ENCODE assay signal across 8 cellular contexts in the genomic region with DNA sequence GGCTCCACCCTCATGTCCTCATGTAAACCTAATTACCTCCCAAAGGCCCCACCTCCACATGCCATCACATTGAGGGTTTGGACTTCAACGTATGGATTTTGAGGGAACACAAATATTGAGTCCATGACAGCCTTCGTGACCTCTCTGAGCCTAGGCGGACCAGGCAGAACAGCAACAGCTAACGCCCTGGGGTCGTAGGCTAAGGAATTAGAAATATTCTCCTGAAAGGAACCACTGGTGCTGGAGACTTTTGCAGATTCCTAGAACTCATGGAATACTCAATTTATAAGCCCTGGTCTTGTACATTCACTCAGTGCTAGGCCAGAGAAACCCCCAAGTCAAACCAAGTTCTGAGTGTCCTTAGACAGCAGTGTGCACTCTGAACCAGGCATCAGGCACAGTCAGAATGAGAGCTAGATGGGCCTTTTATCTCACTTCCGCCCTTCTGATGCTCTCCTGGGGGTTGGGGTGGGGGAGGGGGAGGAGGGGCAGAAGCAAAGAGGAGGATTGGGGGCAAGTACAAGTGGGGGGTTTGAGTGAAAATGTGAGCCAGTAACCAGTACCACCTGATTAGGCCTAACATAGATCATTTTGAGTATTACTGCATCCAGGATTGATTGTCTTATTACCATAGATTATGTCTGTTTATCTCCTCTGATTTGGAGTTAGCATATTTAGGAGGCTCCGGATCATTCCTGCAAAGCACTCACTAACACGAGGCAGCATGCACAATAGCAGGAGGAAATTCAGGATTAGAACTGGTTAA.
DNase-seq lines count a peak whose midpoint lies in the region; ATAC-seq, FAIRE-seq and TF ChIP-seq lines count a peak whose summit lies in the region.

No MANE protein-coding gene starts in this region.

- TF ChIP-seq POLR2A in GM12878 (IDR thresholded peaks at IDR 0.05; ENCODE audit: low read depth, low read length) = 0 out of 2 replicates have a peak, but pooled peaks have one; percentile 22

- H3K36me3 ChIP-seq in BLaER1 treated with 17β-estradiol and CSF1 and Interleukin-3, amounts not matched to agents 10 nM and 100 nM = 0 out of 22 replicates have a peak, but pooled peaks cover 0 to under 1% (median 0%) of the 10 kb centered on the region in 11 experiments
- peaks cover 0 to 6% of the 10 kb centered on the region in 2 experiments; a peak in 2 of 4 replicates for H3K36me3 ChIP-seq in GM12878 (ENCODE audit: control insufficient read depth in 2 of 2, insufficient read depth in 2 of 2, low read length in 1 of 2)

- no peaks in the 10 kb centered on the region for H3K27me3 ChIP-seq in BLaER1 treated with 17β-estradiol and CSF1 and Interleukin-3, amounts not matched to agents 10 nM and 100 nM
- no peaks in the 10 kb centered on the region for H3K27me3 ChIP-seq in GM12878 (replicated peaks in 1 of 2; ENCODE audit: control insufficient read depth in 2 of 2, insufficient read depth in 2 of 2, low read length in 1 of 2)

- SMC1A ChIA-PET in GM12878 (lab: Charles Lee; ENCODE audit: uncharacterized antibody, unreplicated experiment) = interaction anchor here (0.5 to 2.9 kb wide), 13 partner anchors 9 to 1315 kb away, joined by 3 to 17 read pairs (median 3); no protein-coding TSS in a partner anchor

- peak; percentile 73 for FAIRE-seq in GM12878 (lab: Jason Lieb, UNC)

- no peak for TF ChIP-seq CTCF in GM12878 (IDR thresholded peaks at IDR 0.05 in 2 of 3, conservative IDR thresholded peaks at IDR 0.05 in 1 of 3; ENCODE audit: control insufficient read depth in 2 of 3, extremely low read depth in 1 of 3, insufficient read depth in 1 of 3, low read depth in 3 of 3, low read length in 3 of 3)

- no TSS peak for BruUV-seq in GM12878 (replicated peaks; lab: Mats Ljungman, UMichigan)

- in situ Hi-C loops in GM12878 (cut with MboI) = loop anchor here (5.0 to 25.0 kb wide), 4 partner anchors 172 to 1320 kb away; no protein-coding TSS in a partner anchor

- WGBS in GM12878 (ENCODE audit: insufficient coverage, insufficient replicate concordance, low lambda C conversion rate, missing lambda C conversion rate) = 61% methylated on average over 8 of the region's 8 CpGs

- no peaks in the 10 kb centered on the region; a peak in 1 of 22 replicates for H4K20me1 ChIP-seq in BLaER1 treated with 17β-estradiol and CSF1 and Interleukin-3, amounts not matched to agents 10 nM and 100 nM
- H4K20me1 ChIP-seq in GM12878 (ENCODE audit: control insufficient read depth, insufficient read depth) = no peaks in the 10 kb centered on the region

- H3K27ac ChIP-seq in BLaER1 treated with 17β-estradiol and CSF1 and Interleukin-3, amounts not matched to agents 10 nM and 100 nM = no peak overlapping the region
- H3K27ac ChIP-seq in GM12878 (ENCODE audit: control insufficient read depth, insufficient read depth) = peak overlapping the region; percentile 38

- peaks cover 4 to 24% (median 14%) of the 10 kb centered on the region in 10 experiments; a peak in 19 of 20 replicates for H3K4me1 ChIP-seq in BLaER1 treated with 17β-estradiol and CSF1 and Interleukin-3, amounts not matched to agents 10 nM and 100 nM
- peaks cover 15% of the 10 kb centered on the region for H3K4me1 ChIP-seq in GM12878 (ENCODE audit: control insufficient read depth, insufficient read depth, low read length)

- ATAC-seq in GM19351 (IDR thresholded peaks at IDR 0.05; ENCODE audit: unreplicated experiment) = peak; percentile 98
- peak; percentile 97 for ATAC-seq in HG03175 (IDR thresholded peaks at IDR 0.05; ENCODE audit: unreplicated experiment)
- peak; percentile 98 for ATAC-seq in GM12878
- ATAC-seq in stimulated activated naive CD8-positive, alpha-beta T cell treated with anti-CD3 and anti-CD28 coated beads, Interleukin-15, Interleukin-2, amounts not matched to agents 100 U/mL and 50 U/mL, for 24 hours = peak; percentile 90

- H3K79me2 ChIP-seq in GM12878 (ENCODE audit: control insufficient read depth, insufficient read depth, low read length) = no peaks in the 10 kb centered on the region; the same call in 1 of the 2 replicates

- POLR2A ChIA-PET in GM12878 (lab: Charles Lee) = interaction anchor here (0.6 to 1.1 kb wide), 3 partner anchors 15 to 165 kb away, joined by 3 to 5 read pairs (median 3); no protein-coding TSS in a partner anchor

- no peaks in the 10 kb centered on the region for H3K9me3 ChIP-seq in BLaER1 treated with 17β-estradiol and CSF1 and Interleukin-3, amounts not matched to agents 10 nM and 100 nM (replicated peaks in 1 of 11)
- H3K9me3 ChIP-seq in GM12878 (replicated peaks; ENCODE audit: control insufficient read depth, insufficient read depth, low read length) = no peaks in the 10 kb centered on the region

- no peak for TF ChIP-seq EP300 in GM12878 (IDR thresholded peaks at IDR 0.05; ENCODE audit: borderline replicate concordance in 1 of 2, control insufficient read depth in 1 of 2, low read depth in 2 of 2, low read length in 2 of 2)

- RAD21 ChIA-PET in GM12878 (lab: Charles Lee; ENCODE audit: unreplicated experiment) = interaction anchor here (0.6 to 4.1 kb wide), 12 partner anchors 68 to 1319 kb away, joined by 3 to 31 read pairs (median 4); no protein-coding TSS in a partner anchor

- TF ChIP-seq RAD21 in GM12878 (IDR thresholded peaks at IDR 0.05; ENCODE audit: insufficient read depth, low read depth, low read length) = peak; percentile 42; the same call in 1 of the 2 replicates

- H2AFZ ChIP-seq in GM12878 (ENCODE audit: control insufficient read depth, low read depth, low read length) = no peak overlapping the region

- intact Hi-C loops in GM12878 (cut with micrococcal nuclease; ENCODE audit: unreplicated experiment) = loop anchor here (1.0 to 5.0 kb wide), 5 partner anchors 171 to 1316 kb away; no protein-coding TSS in a partner anchor

- DNase-seq in GM12878 (ENCODE audit: low read depth, low spot score) = peak; percentile 47
- DNase-seq in stimulated activated naive CD8-positive, alpha-beta T cell treated with anti-CD3 and anti-CD28 coated beads, Interleukin-15, Interleukin-2, amounts not matched to agents 100 U/mL and 50 U/mL, for 24 hours = peak; percentile 14
- DNase-seq in NCI-H1694 treated with DMSO at 0.1 percent for 48 hours (lab: John Stamatoyannopoulos, UW) = no peak
- DNase-seq in NCI-H2029 (lab: John Stamatoyannopoulos, UW) = no peak
- DNase-seq in COR-L47 (lab: John Stamatoyannopoulos, UW) = no peak

- H3K9ac ChIP-seq in BLaER1 treated with 17β-estradiol and CSF1 and Interleukin-3, amounts not matched to agents 10 nM and 100 nM = peak overlapping the region in 1 of 11 experiments; percentile 20; a peak in 1 of 22 replicates
- no peak overlapping the region for H3K9ac ChIP-seq in GM12878 (ENCODE audit: control insufficient read depth, insufficient read depth, low read length)

- peak overlapping the region in 10 of 11 experiments; percentile 1 to 72 (median 50); a peak in 17 of 22 replicates for H3K4me2 ChIP-seq in BLaER1 treated with 17β-estradiol and CSF1 and Interleukin-3, amounts not matched to agents 10 nM and 100 nM
- no peak overlapping the region for H3K4me2 ChIP-seq in GM12878 (ENCODE audit: control insufficient read depth, insufficient read depth)

- CTCF ChIA-PET in GM12878 (lab: Yijun Ruan, JAX) = interaction anchor here (0.7 to 2.3 kb wide), 15 partner anchors 13 to 1315 kb away, joined by 3 to 26 read pairs (median 3); partner anchors contain the start of gene RHBDD1

- no peak overlapping the region for H3K4me3 ChIP-seq in BLaER1 treated with 17β-estradiol and CSF1 and Interleukin-3, amounts not matched to agents 10 nM and 100 nM
- H3K4me3 ChIP-seq in GM12878 = no peak overlapping the region

TF ChIP-seq in GM12878, 131 proteins besides CTCF, POLR2A, EP300 and RAD21 (continues in another document):
- TF ChIP-seq JUND (IDR thresholded peaks at IDR 0.05; ENCODE audit: low read depth, low read length) = peak; percentile 77; the same call in 1 of the 2 replicates
- TF ChIP-seq ZBED1 (IDR thresholded peaks at IDR 0.05; ENCODE audit: borderline replicate concordance) = peak; percentile 41; the same call in 1 of the 2 replicates
- TF ChIP-seq IRF3 (IDR thresholded peaks at IDR 0.05) = no peak
- TF ChIP-seq GABPA (IDR thresholded peaks at IDR 0.05; ENCODE audit: low read depth) = 0 out of 2 replicates have a peak, but pooled peaks have one; percentile 10
- TF ChIP-seq CHD4 (IDR thresholded peaks at IDR 0.05) = no peak
- peak; percentile 12; the same call in 1 of the 2 replicates for TF ChIP-seq SMC3 (IDR thresholded peaks at IDR 0.05; ENCODE audit: borderline replicate concordance, low read length)
- no peak for TF ChIP-seq NFXL1 (IDR thresholded peaks at IDR 0.05; ENCODE audit: borderline replicate concordance)
- peak; percentile 28; the same call in 1 of the 2 replicates for TF ChIP-seq YY1 (IDR thresholded peaks at IDR 0.05; ENCODE audit: low read depth, low read length)
- TF ChIP-seq ZNF622 (IDR thresholded peaks at IDR 0.05) = no peak
- no peak for TF ChIP-seq KLF5 (IDR thresholded peaks at IDR 0.05; ENCODE audit: partially characterized antibody)

Comparison
In these comparisons a context has a peak if more than half of its experiments do, and no peak if none do; other contexts are left out.
1. DNase-seq: peak in GM12878 (single experiment) and stimulated activated naive CD8-positive, alpha-beta T cell treated with anti-CD3 and anti-CD28 coated beads, Interleukin-15, Interleukin-2, amounts not matched to agents 100 U/mL and 50 U/mL, for 24 hours (single experiment); none in NCI-H1694 treated with DMSO at 0.1 percent for 48 hours (single experiment), NCI-H2029 (single experiment) and COR-L47 (single experiment).
2. Peak in every context shown above with its lines, with median percentiles within 50 percentile points of each other: ATAC-seq.